In the genomic region with DNA sequence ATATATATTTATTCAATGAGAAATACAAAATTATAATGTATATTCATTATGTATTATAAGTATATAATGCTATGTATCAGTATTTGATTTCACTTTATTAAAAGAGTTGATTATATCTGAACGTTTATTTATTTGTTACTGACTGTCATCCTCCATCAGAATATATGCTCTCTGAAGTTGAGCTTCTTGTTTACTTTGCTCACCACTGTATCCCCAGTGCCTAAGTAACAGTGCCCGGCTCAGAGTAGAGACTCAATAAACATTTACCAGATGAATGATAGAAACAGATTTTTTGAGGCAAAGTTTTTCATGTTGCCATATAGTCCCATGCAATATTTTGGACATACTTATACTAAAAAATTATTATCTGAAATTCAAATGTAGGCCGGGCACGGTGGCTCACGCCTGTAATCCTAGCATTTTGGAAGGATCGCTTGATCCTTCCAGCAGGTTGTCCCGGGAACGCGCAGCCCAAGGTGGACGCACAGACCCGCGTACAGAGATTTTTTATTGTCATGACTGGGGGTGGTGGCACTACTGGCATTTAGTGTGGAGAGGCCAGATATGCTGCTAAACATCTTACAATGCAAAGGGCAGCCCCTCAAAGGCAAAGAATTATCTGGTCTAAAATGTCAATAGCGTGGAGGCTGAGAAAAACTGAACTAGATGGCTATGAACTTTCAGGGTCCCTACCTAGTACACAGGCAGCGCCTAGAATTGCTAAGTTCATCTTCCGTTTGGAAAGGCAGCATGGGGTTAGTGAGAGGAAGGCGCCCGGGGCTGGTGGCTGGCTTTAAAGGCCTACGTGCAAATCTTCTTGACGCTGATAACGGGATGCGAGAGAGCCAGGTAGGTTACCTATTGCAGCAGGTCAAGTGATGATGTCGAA, we compare ENCODE assay signal across 8 cellular contexts. TPM values are rescaled to one million over a fixed set of nuclear protein-coding genes. Genes with fewer than 3 reads are reported as not detected.
A peak's percentile ranks its signal among the peaks of the same experiment; 100 is the strongest.
DNase-seq lines count a peak whose midpoint lies in the region; ATAC-seq and TF ChIP-seq lines count a peak whose summit lies in the region.

No MANE protein-coding gene starts in this region.

- H3K27ac Mint-ChIP-seq in CD8-positive, alpha-beta memory T cell, result peak overlapping the region; percentile 77 to 95 (median 90)
- H3K27ac Mint-ChIP-seq in brain (peak overlapping the region; percentile 95 to 98 (median 98)), memory B cell (peak overlapping the region; percentile 95)

- H3K4me3 Mint-ChIP-seq in CD8-positive, alpha-beta memory T cell, result peak overlapping the region; percentile 92 to 99 (median 95)
- H3K4me3 Mint-ChIP-seq in brain (peak overlapping the region; percentile 98 to 99 (median 99)), memory B cell (peak overlapping the region; percentile 98)

- H3K27me3 ChIP-seq in CD8-positive, alpha-beta memory T cell (ENCODE audit: insufficient read depth, low read length, poor library complexity, severe bottlenecking), result no peaks in the 10 kb centered on the region
- H3K27me3 ChIP-seq in uterus, result no peaks in the 10 kb centered on the region

- peaks cover 39 to 48% (median 46%) of the 10 kb centered on the region in 3 donors for H3K4me1 Mint-ChIP-seq in CD8-positive, alpha-beta memory T cell
- H3K4me1 Mint-ChIP-seq in brain (peaks cover 44% of the 10 kb centered on the region), memory B cell (peaks cover 20% of the 10 kb centered on the region)

- ATAC-seq in GM21381 (IDR thresholded peaks at IDR 0.05; ENCODE audit: unreplicated experiment) (peak; percentile 12), HG03575 (IDR thresholded peaks at IDR 0.05; ENCODE audit: extremely low read depth, insufficient number of reproducible peaks, low FRiP score, unreplicated experiment) (peak; percentile 5), memory B cell (ENCODE audit: low read depth) (peak; percentile 20)

- DNase-seq in CD8-positive, alpha-beta memory T cell, result peak in 1 of 5 donors; percentile 0
- no peak for DNase-seq in memory B cell (ENCODE audit: low spot score in 2 of 2)
- DNase-seq in uterus, result no peak
- no peak for DNase-seq in pons (ENCODE audit: low spot score)
- no peak for DNase-seq in LoVo (ENCODE audit: low spot score)

- TF ChIP-seq POLR2A in uterus (IDR thresholded peaks at IDR 0.05), result no peak

- H3K27ac ChIP-seq in CD8-positive, alpha-beta memory T cell (ENCODE audit: low read depth, low read length), result peak overlapping the region; percentile 71
- peak overlapping the region; percentile 69 to 87 for H3K27ac ChIP-seq in uterus

- H3K4me3 ChIP-seq in CD8-positive, alpha-beta memory T cell (ENCODE audit: low read length), result peak overlapping the region; percentile 95
- H3K4me3 ChIP-seq in uterus, result peak overlapping the region; percentile 83 to 94

- H3K36me3 ChIP-seq in CD8-positive, alpha-beta memory T cell (ENCODE audit: insufficient read depth, low read length), result no peaks in the 10 kb centered on the region
- H3K36me3 ChIP-seq in uterus, result no peaks in the 10 kb centered on the region

- H3K9me3 Mint-ChIP-seq in CD8-positive, alpha-beta memory T cell, result no peaks in the 10 kb centered on the region
- H3K9me3 Mint-ChIP-seq in brain (peaks cover 0 to 8% (median 0%) of the 10 kb centered on the region in 5 experiments), memory B cell (no peaks in the 10 kb centered on the region)

- TF ChIP-seq CTCF in brain (conservative IDR thresholded peaks at IDR 0.05) (no peak), uterus (IDR thresholded peaks at IDR 0.05) (no peak)

- intact Hi-C loops in uterus (cut with DNase I; ENCODE audit: low total_unique reads), result no loop called here

- H3K4me1 ChIP-seq in CD8-positive, alpha-beta memory T cell (ENCODE audit: insufficient read depth, low read length), result peaks cover 20% of the 10 kb centered on the region
- no peaks in the 10 kb centered on the region for H3K4me1 ChIP-seq in uterus

- peaks cover 0 to 8% (median 0%) of the 10 kb centered on the region in 3 donors for H3K36me3 Mint-ChIP-seq in CD8-positive, alpha-beta memory T cell
- H3K36me3 Mint-ChIP-seq in brain (peaks cover 15% of the 10 kb centered on the region), memory B cell (peaks cover 2% of the 10 kb centered on the region)

- no peaks in the 10 kb centered on the region for H3K9me3 ChIP-seq in CD8-positive, alpha-beta memory T cell (ENCODE audit: low read length)
- H3K9me3 ChIP-seq in uterus, result no peaks in the 10 kb centered on the region

- POLR2A ChIA-PET in CD8-positive, alpha-beta memory T cell (lab: Charles Lee), result interaction anchor here (1.0 to 1.4 kb wide), 3 partner anchors 31 to 856 kb away, joined by 4 to 10 read pairs (median 6); partner anchors contain the start of genes ECPAS, GNG10 and KIAA1958

- CTCF ChIA-PET in CD8-positive, alpha-beta memory T cell (lab: Charles Lee), result interaction anchor here (0.9 to 1.1 kb wide), 3 partner anchors 9 to 37 kb away, joined by 3 to 4 read pairs (median 3); partner anchors contain the start of gene GNG10

- peaks cover 0 to 3% of the 10 kb centered on the region in 2 donors for H3K27me3 Mint-ChIP-seq in CD8-positive, alpha-beta memory T cell
- H3K27me3 Mint-ChIP-seq in brain, result peaks cover 4% of the 10 kb centered on the region
- H3K27me3 Mint-ChIP-seq in memory B cell, result peaks cover 1% of the 10 kb centered on the region

RNA-seq across cellular contexts. Expression of gene DNAJC25, which starts 0.7 kb away (rescaled TPM):
- total RNA-seq in CD8-positive, alpha-beta memory T cell, result 1 to 10 TPM; 5.7 to 6.0 TPM
- polyA plus RNA-seq in CD8-positive, alpha-beta memory T cell, result 2.0 TPM
- polyA plus RNA-seq in brain (ENCODE audit: insufficient read depth, low read depth, low replicate concordance), result 2.3 TPM
- total RNA-seq in uterus, result 10 to 100 TPM in 1 of 4 donors, 1 to 10 TPM in 2, not detected in 1; 8.4 to 24.7 (median 9.1) TPM

RNA-seq across cellular contexts. Expression of gene GNG10, which starts 31.0 kb away (rescaled TPM):
- 10 to 100 TPM; 21.9 to 25.1 TPM for total RNA-seq in CD8-positive, alpha-beta memory T cell
- 22.9 TPM for polyA plus RNA-seq in CD8-positive, alpha-beta memory T cell
- polyA plus RNA-seq in brain (ENCODE audit: insufficient read depth, low read depth, low replicate concordance), result 28.9 TPM
- total RNA-seq in uterus, result 10 to 100 TPM; 32.8 to 89.0 (median 69.3) TPM

RNA-seq across cellular contexts. Expression of gene PTGR1, which starts 31.0 kb away (rescaled TPM):
- under 1 TPM; 0.62 to 0.96 TPM for total RNA-seq in CD8-positive, alpha-beta memory T cell
- not detected for polyA plus RNA-seq in CD8-positive, alpha-beta memory T cell
- polyA plus RNA-seq in brain (ENCODE audit: insufficient read depth, low read depth, low replicate concordance), result 15.7 TPM
- total RNA-seq in uterus, result 10 to 100 TPM in 3 of 4 donors, under 1 TPM in 1; 0.77 to 71.1 (median 42.0) TPM
